13 cellular contexts compared by ENCODE assay signal in genomic region chr2:219406861-219407230, GRCh38. TPM values are rescaled to one million over a fixed set of nuclear protein-coding genes. Genes with fewer than 3 reads are reported as not detected.
DNase-seq lines count a peak whose midpoint lies in the region; ATAC-seq and TF ChIP-seq lines count a peak whose summit lies in the region.
"Had no signal": no experiment of that assay in that cellular context is flagged by ENCODE, and none has a peak within 500 bp of the region (broad histone marks: within the 10 kb centered on the region; RNA-seq: fewer than 3 reads in every experiment).

No MANE protein-coding gene starts in this region.

- peaks cover 12% of the 10 kb centered on the region for H3K27me3 Mint-ChIP-seq in activated naive CD8-positive, alpha-beta T cell treated with anti-CD3 and anti-CD28 coated beads for 36 hours

- no peaks in the 10 kb centered on the region for H3K4me1 ChIP-seq in colonic mucosa
- peaks cover 5 to 62% (median 55%) of the 10 kb centered on the region in 4 donors for H3K4me1 ChIP-seq in tibial artery
- H3K4me1 ChIP-seq: adrenal gland had no signal

- H3K9me3 ChIP-seq in colonic mucosa (no peaks in the 10 kb centered on the region), tibial artery (no peaks in the 10 kb centered on the region)
- H3K9me3 ChIP-seq: adrenal gland had no signal

- no peak overlapping the region for H3K9ac ChIP-seq in colonic mucosa (ENCODE audit: low read depth in 2 of 2, low read length in 2 of 2)

- H3K4me3 ChIP-seq in colonic mucosa (no peak overlapping the region), tibial artery (no peak overlapping the region)
- H3K4me3 ChIP-seq: adrenal gland had no signal

- H3K4me3 Mint-ChIP-seq in activated naive CD8-positive, alpha-beta T cell treated with anti-CD3 and anti-CD28 coated beads for 36 hours: no peak overlapping the region
- H3K4me3 Mint-ChIP-seq: stimulated activated memory B cell treated with anti-CD40 and anti-IgM and Interleukin-4, amounts not matched to agents 10 μg/mL and 1 μg/mL and 100 μg/mL, for 72 hours had no signal

- H3K27ac ChIP-seq in colonic mucosa (peak overlapping the region; percentile 32), tibial artery (peak overlapping the region; percentile 90 to 94)
- H3K27ac ChIP-seq: adrenal gland had no signal

- TF ChIP-seq CTCF in colonic mucosa (IDR thresholded peaks at IDR 0.05) (no peak), tibial artery (IDR thresholded peaks at IDR 0.05) (no peak)

- H3K27ac Mint-ChIP-seq in activated naive CD4-positive, alpha-beta T cell treated with anti-CD3 and anti-CD28 coated beads, Interleukin-2, amount 50 U/mL, for 72 hours: peak overlapping the region in 1 of 2 donors; percentile 11
- H3K27ac Mint-ChIP-seq in activated naive CD8-positive, alpha-beta T cell treated with anti-CD3 and anti-CD28 coated beads for 36 hours: no peak overlapping the region
- H3K27ac Mint-ChIP-seq: stimulated activated memory B cell treated with anti-CD40 and anti-IgM and Interleukin-4, amounts not matched to agents 10 μg/mL and 1 μg/mL and 100 μg/mL, for 72 hours had no signal

- no peaks in the 10 kb centered on the region for H3K27me3 ChIP-seq in colonic mucosa
- H3K27me3 ChIP-seq in tibial artery: no peaks in the 10 kb centered on the region
- H3K27me3 ChIP-seq: adrenal gland had no signal

- H3K4me1 Mint-ChIP-seq in activated naive CD8-positive, alpha-beta T cell treated with anti-CD3 and anti-CD28 coated beads for 36 hours: no peaks in the 10 kb centered on the region
- H3K4me1 Mint-ChIP-seq: stimulated activated memory B cell treated with anti-CD40 and anti-IgM and Interleukin-4, amounts not matched to agents 10 μg/mL and 1 μg/mL and 100 μg/mL, for 72 hours had no signal

- H3K9me3 Mint-ChIP-seq in activated naive CD4-positive, alpha-beta T cell treated with anti-CD3 and anti-CD28 coated beads, Interleukin-2, amount 50 U/mL, for 72 hours: no peaks in the 10 kb centered on the region
- H3K9me3 Mint-ChIP-seq in activated naive CD8-positive, alpha-beta T cell treated with anti-CD3 and anti-CD28 coated beads for 36 hours: no peaks in the 10 kb centered on the region
- H3K9me3 Mint-ChIP-seq: stimulated activated memory B cell treated with anti-CD40 and anti-IgM and Interleukin-4, amounts not matched to agents 10 μg/mL and 1 μg/mL and 100 μg/mL, for 72 hours had no signal

- ATAC-seq in activated naive CD4-positive, alpha-beta T cell treated with anti-CD3 and anti-CD28 coated beads, Interleukin-2, amount 50 U/mL, for 72 hours: no peak
- no peak for ATAC-seq in GM21786 (IDR thresholded peaks at IDR 0.05; ENCODE audit: unreplicated experiment)
- ATAC-seq: sciatic nerve; stimulated activated memory B cell treated with anti-CD40 and anti-IgM and Interleukin-4, amounts not matched to agents 10 μg/mL and 1 μg/mL and 100 μg/mL, for 72 hours had no signal

- peak; percentile 59 for DNase-seq in HS-27A (ENCODE audit: low read depth)
- no peak for DNase-seq in colonic mucosa
- peak; percentile 25 for DNase-seq in kidney glomerular epithelial cell (lab: John Stamatoyannopoulos, UW)
- peak; percentile 76 to 96 for DNase-seq in tibial artery
- no peak for DNase-seq in activated naive CD4-positive, alpha-beta T cell treated with anti-CD3 and anti-CD28 coated beads, Interleukin-2, amount 50 U/mL, for 72 hours (ENCODE audit: low spot score in 2 of 2)
- no peak for DNase-seq in activated naive CD8-positive, alpha-beta T cell treated with anti-CD3 and anti-CD28 coated beads for 36 hours
- no peak for DNase-seq in effector CD4-positive, alpha-beta T cell
- DNase-seq: activated CD4-positive, alpha-beta T cell treated with anti-CD3 and anti-CD28 coated beads, Interleukin-2, amount 50 U/mL, for 1 hour; adrenal gland; MV-4-11 had no signal

- no peaks in the 10 kb centered on the region for H3K36me3 Mint-ChIP-seq in activated naive CD4-positive, alpha-beta T cell treated with anti-CD3 and anti-CD28 coated beads, Interleukin-2, amount 50 U/mL, for 72 hours
- H3K36me3 Mint-ChIP-seq in activated naive CD8-positive, alpha-beta T cell treated with anti-CD3 and anti-CD28 coated beads for 36 hours: peaks cover 2% of the 10 kb centered on the region
- H3K36me3 Mint-ChIP-seq: stimulated activated memory B cell treated with anti-CD40 and anti-IgM and Interleukin-4, amounts not matched to agents 10 μg/mL and 1 μg/mL and 100 μg/mL, for 72 hours had no signal

- intact Hi-C loops in colonic mucosa (cut with DNase I) (no loop called here), tibial artery (cut with DNase I; ENCODE audit: low total_unique reads) (loop anchor here (5.0 kb wide), 1 partner anchor 35 kb away; no protein-coding TSS in a partner anchor)

- H3K36me3 ChIP-seq in colonic mucosa (no peaks in the 10 kb centered on the region), tibial artery (no peaks in the 10 kb centered on the region)
- H3K36me3 ChIP-seq: adrenal gland had no signal

RNA-seq across cellular contexts. Expression of gene DES, which starts 11.3 kb away (rescaled TPM):
- 100 to 1,000 TPM in 1 of 2 donors, 10 to 100 TPM in 1; 24.0 to 917 TPM for total RNA-seq in colonic mucosa
- not detected for total RNA-seq in activated naive CD4-positive, alpha-beta T cell treated with anti-CD3 and anti-CD28 coated beads, Interleukin-2, amount 50 U/mL, for 72 hours
- under 1 TPM; 0.26 to 0.39 TPM for total RNA-seq in activated naive CD8-positive, alpha-beta T cell treated with anti-CD3 and anti-CD28 coated beads for 36 hours

RNA-seq across cellular contexts. Expression of gene DNPEP, which starts 19.1 kb away (rescaled TPM):
- total RNA-seq in colonic mucosa: 10 to 100 TPM; 96.1 to 96.7 TPM
- total RNA-seq in activated naive CD4-positive, alpha-beta T cell treated with anti-CD3 and anti-CD28 coated beads, Interleukin-2, amount 50 U/mL, for 72 hours: 10 to 100 TPM; 61.1 to 96.0 TPM
- total RNA-seq in activated naive CD8-positive, alpha-beta T cell treated with anti-CD3 and anti-CD28 coated beads for 36 hours: 100 to 1,000 TPM; 122 to 123 TPM

RNA-seq across cellular contexts. Expression of gene SPEG, which starts 27.8 kb away (rescaled TPM):
- total RNA-seq in colonic mucosa: 10 to 100 TPM in 1 of 2 donors, 1 to 10 TPM in 1; 6.2 to 19.3 TPM
- 1 to 10 TPM; 2.2 to 2.8 TPM for total RNA-seq in activated naive CD4-positive, alpha-beta T cell treated with anti-CD3 and anti-CD28 coated beads, Interleukin-2, amount 50 U/mL, for 72 hours
- 1 to 10 TPM; 1.5 to 1.6 TPM for total RNA-seq in activated naive CD8-positive, alpha-beta T cell treated with anti-CD3 and anti-CD28 coated beads for 36 hours

Comparison
In these comparisons a context has a peak if more than half of its experiments do, and no peak if none do; other contexts are left out.
1. DNase-seq: peak in HS-27A (single experiment), kidney glomerular epithelial cell (single experiment) and tibial artery (2 of 2); none in colonic mucosa (single experiment), activated naive CD4-positive, alpha-beta T cell treated with anti-CD3 and anti-CD28 coated beads, Interleukin-2, amount 50 U/mL, for 72 hours (0 of 2), activated naive CD8-positive, alpha-beta T cell treated with anti-CD3 and anti-CD28 coated beads for 36 hours (single experiment) and effector CD4-positive, alpha-beta T cell (single experiment).
2. RNA of gene DES, which starts 11.3 kb away (total RNA-seq): 24.0 to 917 TPM in colonic mucosa; 0.26 to 0.39 TPM in activated naive CD8-positive, alpha-beta T cell treated with anti-CD3 and anti-CD28 coated beads for 36 hours and not detected in activated naive CD4-positive, alpha-beta T cell treated with anti-CD3 and anti-CD28 coated beads, Interleukin-2, amount 50 U/mL, for 72 hours; every median in the first group is over 10 times any median in the second.